In the genomic region with DNA sequence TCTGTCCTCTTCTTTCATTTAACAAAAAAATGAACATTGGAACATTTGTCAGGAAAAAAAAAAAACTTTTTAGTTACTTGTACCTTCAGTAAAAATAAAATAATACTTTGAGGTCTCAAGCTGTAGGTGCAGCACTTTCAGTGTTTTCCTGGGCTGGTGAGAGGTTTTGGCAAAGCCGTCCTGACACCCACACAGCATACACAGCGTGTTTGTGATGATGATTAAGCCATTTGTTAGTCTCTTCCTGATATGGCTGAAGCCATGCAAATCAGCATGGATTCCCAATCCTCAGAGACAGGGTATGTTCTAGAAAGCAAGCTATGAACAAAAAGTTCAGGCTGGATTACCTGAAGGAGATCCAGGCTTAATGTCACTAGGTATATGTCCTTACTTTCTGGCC, we compare ENCODE assay signal across 15 cellular contexts.
"Had no signal": no experiment of that assay in that cellular context is flagged by ENCODE, and none has a peak within 500 bp of the region (broad histone marks: within the 10 kb centered on the region; RNA-seq: fewer than 3 reads in every experiment).

No MANE protein-coding gene starts in this region.

- H3K27ac ChIP-seq: ascending aorta, parathyroid adenoma, VCaP had no signal

- H3K4me3 ChIP-seq: ascending aorta had no signal

- DNase-seq: activated CD8-positive, alpha-beta memory T cell treated with anti-CD3 and anti-CD28 coated beads, Interleukin-2, amount 50 U/mL, for 48 hours; activated CD8-positive, alpha-beta T cell treated with anti-CD3 and anti-CD28 coated beads for 36 hours; activated naive CD4-positive, alpha-beta T cell; central memory CD4-positive, alpha-beta T cell; effector memory CD8-positive, alpha-beta T cell; erythroblast; glutamatergic neuron; stimulated activated CD4-positive, alpha-beta T cell treated with anti-CD3 and anti-CD28 coated beads, Interleukin-15, amount 100 ng/mL, for 24 hours; stimulated activated CD4-positive, alpha-beta T cell treated with anti-CD3 and anti-CD28 coated beads, Interleukin-4, amount 100 ng/mL, for 24 hours; T-helper 1 cell had no signal

- H3K79me2 ChIP-seq: parathyroid adenoma had no signal

- H3K4me3 Mint-ChIP-seq: activated CD8-positive, alpha-beta T cell treated with anti-CD3 and anti-CD28 coated beads for 36 hours; activated T-helper 1 cell treated with anti-CD3 and anti-CD28 coated beads, Interleukin-12 subunit alpha, Interleukin-12 subunit beta, Interleukin-2, Interleukin-4 antibody, amounts not matched to agents 30 ng/mL and 10 ng/mL and 1 ng/mL, durations not matched to agents 14 hours and 24 hours and 36 hours; effector memory CD8-positive, alpha-beta T cell; stimulated activated naive CD8-positive, alpha-beta T cell treated with anti-CD3 and anti-CD28 coated beads, Interleukin-15, Interleukin-2, amounts not matched to agents 100 ng/mL and 50 ng/mL, for 24 hours had no signal

- H3K27me3 ChIP-seq: ascending aorta had no signal

- H3K27ac Mint-ChIP-seq: activated CD8-positive, alpha-beta T cell treated with anti-CD3 and anti-CD28 coated beads for 36 hours; activated T-helper 1 cell treated with anti-CD3 and anti-CD28 coated beads, Interleukin-12 subunit alpha, Interleukin-12 subunit beta, Interleukin-2, Interleukin-4 antibody, amounts not matched to agents 30 ng/mL and 10 ng/mL and 1 ng/mL, durations not matched to agents 14 hours and 24 hours and 36 hours; effector memory CD8-positive, alpha-beta T cell; stimulated activated naive CD8-positive, alpha-beta T cell treated with anti-CD3 and anti-CD28 coated beads, Interleukin-15, Interleukin-2, amounts not matched to agents 100 ng/mL and 50 ng/mL, for 24 hours had no signal

- H3K9me3 Mint-ChIP-seq: activated CD8-positive, alpha-beta T cell treated with anti-CD3 and anti-CD28 coated beads for 36 hours; activated T-helper 1 cell treated with anti-CD3 and anti-CD28 coated beads, Interleukin-12 subunit alpha, Interleukin-12 subunit beta, Interleukin-2, Interleukin-4 antibody, amounts not matched to agents 30 ng/mL and 10 ng/mL and 1 ng/mL, durations not matched to agents 14 hours and 24 hours and 36 hours; effector memory CD8-positive, alpha-beta T cell; stimulated activated naive CD8-positive, alpha-beta T cell treated with anti-CD3 and anti-CD28 coated beads, Interleukin-15, Interleukin-2, amounts not matched to agents 100 ng/mL and 50 ng/mL, for 24 hours had no signal

- H3K4me1 ChIP-seq: ascending aorta, parathyroid adenoma had no signal

- H2AFZ ChIP-seq: parathyroid adenoma had no signal

- ATAC-seq: activated CD8-positive, alpha-beta T cell treated with anti-CD3 and anti-CD28 coated beads for 36 hours; effector memory CD8-positive, alpha-beta T cell had no signal

- H3K36me3 ChIP-seq: ascending aorta had no signal
